Comparison of ENCODE assay signal across 19 cellular contexts in the genomic region with DNA sequence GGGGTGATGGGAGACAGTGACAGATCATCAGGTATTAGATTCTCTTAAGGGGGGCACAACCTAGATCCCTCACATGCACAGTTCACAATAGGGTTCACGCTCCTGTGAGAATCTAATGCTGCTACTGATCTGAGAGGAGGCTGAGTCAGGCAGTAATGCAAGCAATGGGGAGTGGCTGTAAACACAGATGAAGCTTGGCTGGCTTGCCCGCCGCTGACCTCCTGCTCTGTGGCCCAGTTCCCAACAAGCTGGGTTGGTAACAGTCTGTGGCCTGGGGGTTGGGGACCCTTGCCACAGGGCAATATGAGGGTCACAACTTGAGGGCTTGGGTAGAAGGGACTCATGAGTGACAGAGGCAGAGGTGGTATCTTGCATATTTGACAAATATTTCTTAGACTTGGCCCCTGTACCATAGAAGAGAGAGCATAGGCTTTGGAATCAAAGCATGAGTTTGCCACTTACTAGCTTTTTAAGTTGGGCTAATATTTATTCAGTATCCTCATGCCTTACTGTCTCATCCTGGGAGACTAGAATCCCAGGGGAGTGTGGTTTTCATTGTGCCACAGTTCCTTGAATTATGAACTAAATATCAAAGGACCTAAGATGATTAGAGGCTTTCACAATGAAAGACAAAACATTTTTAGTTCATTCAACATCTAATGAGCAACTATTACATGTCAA.
"Had no signal": no experiment of that assay in that cellular context is flagged by ENCODE, and none has a peak within 500 bp of the region (broad histone marks: within the 10 kb centered on the region; RNA-seq: fewer than 3 reads in every experiment).

No MANE protein-coding gene starts in this region.

- H3K4me1 ChIP-seq: breast epithelium, gastroesophageal sphincter, heart right ventricle, lower lobe of right lung, spleen had no signal

- ATAC-seq: activated naive CD8-positive, alpha-beta T cell treated with anti-CD3 and anti-CD28 coated beads, Interleukin-2, amount 50 U/mL, for 24 hours; gastroesophageal sphincter; heart right ventricle; left colon; lower lobe of right lung; sciatic nerve had no signal

- H3K4me3 Mint-ChIP-seq: activated CD4-positive, alpha-beta T cell treated with anti-CD3 and anti-CD28 coated beads, Interleukin-2, amount 10 ng/mL, durations not matched to agents 7 days and 5 days; activated naive CD8-positive, alpha-beta T cell treated with anti-CD3 and anti-CD28 coated beads, Interleukin-2, amount 50 U/mL, for 24 hours; activated T-helper 1 cell treated with anti-CD3 and anti-CD28 coated beads, Interleukin-12 subunit alpha, Interleukin-12 subunit beta, Interleukin-2, Interleukin-4 antibody, amounts not matched to agents 30 ng/mL and 10 ng/mL and 1 ng/mL, durations not matched to agents 14 hours and 24 hours and 36 hours; dendritic cell treated with granulocyte-macrophage colony-stimulating factor and Interleukin-4, amounts not matched to agents 40 ng/mL and 50 ng/mL, for 4 days; naive B cell; neural progenitor cell had no signal

- H3K9me3 Mint-ChIP-seq: activated CD4-positive, alpha-beta T cell treated with anti-CD3 and anti-CD28 coated beads, Interleukin-2, amount 10 ng/mL, durations not matched to agents 7 days and 5 days; activated naive CD8-positive, alpha-beta T cell treated with anti-CD3 and anti-CD28 coated beads, Interleukin-2, amount 50 U/mL, for 24 hours; activated T-helper 1 cell treated with anti-CD3 and anti-CD28 coated beads, Interleukin-12 subunit alpha, Interleukin-12 subunit beta, Interleukin-2, Interleukin-4 antibody, amounts not matched to agents 30 ng/mL and 10 ng/mL and 1 ng/mL, durations not matched to agents 14 hours and 24 hours and 36 hours; dendritic cell treated with granulocyte-macrophage colony-stimulating factor and Interleukin-4, amounts not matched to agents 40 ng/mL and 50 ng/mL, for 4 days; neural progenitor cell had no signal

- DNase-seq: activated CD4-positive, alpha-beta T cell treated with anti-CD3 and anti-CD28 coated beads, Interleukin-2, amount 10 ng/mL, durations not matched to agents 7 days and 5 days; activated CD8-positive, alpha-beta memory T cell treated with anti-CD3 and anti-CD28 coated beads, Interleukin-2, amount 50 U/mL, for 48 hours; activated naive CD4-positive, alpha-beta T cell treated with Interleukin-2 at 50 U/mL for 16 hours; activated naive CD8-positive, alpha-beta T cell treated with anti-CD3 and anti-CD28 coated beads, Interleukin-2, amount 50 U/mL, for 24 hours; aorta; effector memory CD4-positive, alpha-beta T cell; heart right ventricle; left colon; lower lobe of right lung; naive B cell; spleen; T-helper 9 cell had no signal

- H3K4me2 ChIP-seq: neural progenitor cell had no signal

- H3K4me1 Mint-ChIP-seq: activated CD4-positive, alpha-beta T cell treated with anti-CD3 and anti-CD28 coated beads, Interleukin-2, amount 10 ng/mL, durations not matched to agents 7 days and 5 days; activated naive CD8-positive, alpha-beta T cell treated with anti-CD3 and anti-CD28 coated beads, Interleukin-2, amount 50 U/mL, for 24 hours; naive B cell had no signal

- H2AFZ ChIP-seq: neural progenitor cell had no signal

- H3K4me3 ChIP-seq: breast epithelium, gastroesophageal sphincter, heart right ventricle, lower lobe of right lung, neural progenitor cell, spleen, thoracic aorta had no signal

- H3K27ac ChIP-seq: breast epithelium, gastroesophageal sphincter, heart right ventricle, lower lobe of right lung, neural progenitor cell, spleen, thoracic aorta had no signal

- H3K27ac Mint-ChIP-seq: activated CD4-positive, alpha-beta T cell treated with anti-CD3 and anti-CD28 coated beads, Interleukin-2, amount 10 ng/mL, durations not matched to agents 7 days and 5 days; activated naive CD8-positive, alpha-beta T cell treated with anti-CD3 and anti-CD28 coated beads, Interleukin-2, amount 50 U/mL, for 24 hours; activated T-helper 1 cell treated with anti-CD3 and anti-CD28 coated beads, Interleukin-12 subunit alpha, Interleukin-12 subunit beta, Interleukin-2, Interleukin-4 antibody, amounts not matched to agents 30 ng/mL and 10 ng/mL and 1 ng/mL, durations not matched to agents 14 hours and 24 hours and 36 hours; dendritic cell treated with granulocyte-macrophage colony-stimulating factor and Interleukin-4, amounts not matched to agents 40 ng/mL and 50 ng/mL, for 4 days; naive B cell; neural progenitor cell had no signal

- H3K36me3 Mint-ChIP-seq: naive B cell, neural progenitor cell had no signal

- H3K36me3 ChIP-seq: breast epithelium, gastroesophageal sphincter, heart right ventricle, lower lobe of right lung, neural progenitor cell, spleen, thoracic aorta had no signal

- H3K9me3 ChIP-seq: breast epithelium, gastroesophageal sphincter, heart right ventricle, lower lobe of right lung, spleen, thoracic aorta had no signal

- H3K9ac ChIP-seq: neural progenitor cell had no signal
